14 cellular contexts compared by ENCODE assay signal in the genomic region with DNA sequence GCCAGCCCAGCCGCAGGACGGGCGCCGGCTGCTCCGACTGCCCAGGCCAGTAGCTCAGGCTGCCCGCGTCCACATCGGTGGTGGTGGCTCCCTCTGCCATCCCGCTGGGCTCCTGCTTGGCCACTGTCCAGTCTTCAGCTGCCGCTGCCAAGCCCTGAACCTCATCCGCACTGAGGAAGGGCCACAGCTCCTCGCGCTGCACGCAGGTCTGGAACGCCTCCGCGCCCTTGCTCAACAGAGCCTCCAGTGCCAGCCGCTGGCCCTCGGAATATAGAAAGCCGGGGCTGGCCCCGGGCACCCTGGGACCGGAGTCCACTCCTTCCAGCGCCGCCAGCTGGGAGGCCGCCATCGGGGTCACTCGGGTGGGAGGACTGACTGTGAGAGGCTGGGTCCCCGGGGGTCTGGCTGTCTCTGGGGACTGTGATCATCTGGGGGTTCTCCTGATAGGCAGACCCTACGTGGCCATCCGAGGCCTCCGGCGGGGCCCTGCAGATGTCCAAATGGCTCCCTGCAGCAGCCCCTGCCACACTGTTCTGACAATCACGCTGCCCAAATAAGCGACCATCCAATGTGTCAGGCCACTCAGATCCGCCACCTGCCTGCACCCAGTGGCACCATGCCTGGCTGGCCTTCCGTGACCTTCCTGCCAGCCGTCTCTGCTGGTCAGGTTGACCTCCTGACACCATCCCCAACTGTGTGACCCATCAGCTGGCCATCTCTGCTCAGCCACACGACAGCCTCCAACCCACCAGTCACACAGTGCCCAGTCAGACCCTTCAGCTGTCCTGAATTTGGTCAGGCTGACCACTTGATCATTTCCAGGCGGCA. TPM values are rescaled to one million over a fixed set of nuclear protein-coding genes. Genes with fewer than 3 reads are reported as not detected.
DNase-seq lines count a peak whose midpoint lies in the region; TF ChIP-seq lines count a peak whose summit lies in the region.
"Had no signal": no experiment of that assay in that cellular context is flagged by ENCODE, and none has a peak within 500 bp of the region (broad histone marks: within the 10 kb centered on the region; RNA-seq: fewer than 3 reads in every experiment).

No MANE protein-coding gene starts in this region.

- H4K5ac ChIP-seq in mesendoderm (ENCODE audit: low read length), result no peak overlapping the region

- H2BK15ac ChIP-seq in mesendoderm (replicated peaks; ENCODE audit: low read depth), result no peak overlapping the region

- intact Hi-C loops in colonic mucosa (cut with DNase I), result loop anchor here (10.0 kb wide), 1 partner anchor 288 kb away; a partner anchor contains a TSS

- H4K20me1 ChIP-seq in neural progenitor cell (ENCODE audit: low read depth) (peaks cover 41% of the 10 kb centered on the region), MM.1S (ENCODE audit: insufficient read depth, low read length) (peaks cover 28% of the 10 kb centered on the region)

- H3K79me1 ChIP-seq in mesendoderm (ENCODE audit: low read length), result peaks cover 11% of the 10 kb centered on the region

- DNase-seq in Ammon's horn (ENCODE audit: low spot score) (peak; percentile 69), colonic mucosa (peak; percentile 68), neural progenitor cell (ENCODE audit: low spot score) (no peak), cerebellar cortex (ENCODE audit: low spot score) (no peak), mesendoderm (no peak), MM.1S (no peak), NCI-H1930 (lab: John Stamatoyannopoulos, UW) (no peak)
- DNase-seq: activated CD4-positive, alpha-beta T cell treated with anti-CD3 and anti-CD28 coated beads for 1 hour; brain microvascular endothelial cell; heart left ventricle; natural killer cell; NCI-H187 treated with DMSO at 0.1 percent for 48 hours; PC-3 had no signal

- H3K4me1 ChIP-seq in HUES64 (ENCODE audit: insufficient read depth, low read length) (peaks cover 33% of the 10 kb centered on the region), colonic mucosa (peaks cover 17% of the 10 kb centered on the region), neural progenitor cell (peaks cover 41% of the 10 kb centered on the region), mesendoderm (ENCODE audit: control insufficient read depth, low read depth, low read length) (peaks cover 8% of the 10 kb centered on the region), MM.1S (ENCODE audit: low read length) (peaks cover 9% of the 10 kb centered on the region; the same call in 1 of the 2 replicates)

- H3F3A ChIP-seq in neural progenitor cell (ENCODE audit: low read depth), result peaks cover 47% of the 10 kb centered on the region
- H3F3A ChIP-seq in MM.1S (ENCODE audit: insufficient read depth, low read length), result peaks cover 32% of the 10 kb centered on the region

- peak overlapping the region; percentile 84; the same call in 1 of the 2 replicates for H3K9ac ChIP-seq in HUES64 (ENCODE audit: low read depth, low read length)
- peak overlapping the region; percentile 71 to 100 for H3K9ac ChIP-seq in colonic mucosa (ENCODE audit: low read depth in 2 of 2, low read length in 2 of 2)
- no peak overlapping the region for H3K9ac ChIP-seq in neural progenitor cell
- H3K9ac ChIP-seq in mesendoderm (ENCODE audit: low read length), result no peak overlapping the region
- no peak overlapping the region for H3K9ac ChIP-seq in MM.1S (ENCODE audit: low read length)

- no peak overlapping the region for H2BK5ac ChIP-seq in mesendoderm (ENCODE audit: low read length)

- peaks cover 25% of the 10 kb centered on the region for H3K4me1 Mint-ChIP-seq in neural progenitor cell

- H2AK5ac ChIP-seq in mesendoderm (ENCODE audit: low read length), result no peak overlapping the region

- no peak overlapping the region for H3K4me3 ChIP-seq in HUES64 (ENCODE audit: low read length)
- H3K4me3 ChIP-seq in colonic mucosa, result peak overlapping the region; percentile 51
- no peak overlapping the region for H3K4me3 ChIP-seq in neural progenitor cell
- no peak overlapping the region for H3K4me3 ChIP-seq in mesendoderm (ENCODE audit: low read length)
- no peak overlapping the region for H3K4me3 ChIP-seq in MM.1S (ENCODE audit: low read length)
- H3K4me3 ChIP-seq: heart left ventricle had no signal

- 96% methylated on average over 39 of the region's 39 CpGs for WGBS in HUES64
- WGBS in mesendoderm (ENCODE audit: extremely low coverage, insufficient coverage, low lambda C conversion rate), result no CpG with 5 or more reads among the region's 39 CpGs

- H3K27ac ChIP-seq in HUES64 (ENCODE audit: low read depth, low read length) (no peak overlapping the region; the same call in 1 of the 2 replicates), colonic mucosa (peak overlapping the region; percentile 93), neural progenitor cell (no peak overlapping the region), mesendoderm (ENCODE audit: low read depth, low read length) (no peak overlapping the region), MM.1S (ENCODE audit: low read length) (no peak overlapping the region)
- H3K27ac ChIP-seq: brain microvascular endothelial cell, heart left ventricle had no signal

- H3K79me2 ChIP-seq in neural progenitor cell (ENCODE audit: low read depth) (peaks cover 26% of the 10 kb centered on the region), mesendoderm (ENCODE audit: control insufficient read depth, insufficient read depth, low read length) (peaks cover 26% of the 10 kb centered on the region), MM.1S (ENCODE audit: low read length) (peaks cover 22% of the 10 kb centered on the region)

- H3K18ac ChIP-seq in mesendoderm (ENCODE audit: low read length), result no peak overlapping the region

- H4K8ac ChIP-seq in mesendoderm (ENCODE audit: low read depth, low read length), result no peak overlapping the region

- peak overlapping the region; percentile 95 for H3K27ac Mint-ChIP-seq in neural progenitor cell

- no peak overlapping the region for H3K23ac ChIP-seq in mesendoderm (ENCODE audit: low read length)

- no peak overlapping the region for H2BK120ac ChIP-seq in mesendoderm (ENCODE audit: low read depth, low read length)

- peak overlapping the region; percentile 72 for H3K4me3 Mint-ChIP-seq in neural progenitor cell
- H3K4me3 Mint-ChIP-seq: natural killer cell had no signal

- H3K9me3 Mint-ChIP-seq in neural progenitor cell, result no peaks in the 10 kb centered on the region
- H3K9me3 Mint-ChIP-seq: natural killer cell had no signal

- no peak overlapping the region for H3K4ac ChIP-seq in mesendoderm (ENCODE audit: low read depth, low read length)

- H3K9me2 ChIP-seq in MM.1S (replicated peaks; ENCODE audit: insufficient read depth, low read length), result no peaks in the 10 kb centered on the region

- H3K27me3 ChIP-seq in HUES64 (ENCODE audit: insufficient read depth, low read length) (no peaks in the 10 kb centered on the region), colonic mucosa (no peaks in the 10 kb centered on the region), neural progenitor cell (no peaks in the 10 kb centered on the region), mesendoderm (ENCODE audit: insufficient read depth, low read length, poor library complexity) (no peaks in the 10 kb centered on the region), MM.1S (replicated peaks; ENCODE audit: insufficient read depth, low read length) (no peaks in the 10 kb centered on the region)
- H3K27me3 ChIP-seq: brain microvascular endothelial cell, heart left ventricle had no signal

- peaks cover 11% of the 10 kb centered on the region for H3K36me3 Mint-ChIP-seq in neural progenitor cell
- H3K36me3 Mint-ChIP-seq: natural killer cell had no signal

- TF ChIP-seq CTCF in colonic mucosa (IDR thresholded peaks at IDR 0.05) (no peak), neural progenitor cell (IDR thresholded peaks at IDR 0.05) (no peak), MM.1S (IDR thresholded peaks at IDR 0.05; ENCODE audit: low read length) (no peak)

- H3K9me3 ChIP-seq in HUES64 (ENCODE audit: insufficient read depth, low read depth, low read length) (no peaks in the 10 kb centered on the region), colonic mucosa (no peaks in the 10 kb centered on the region), neural progenitor cell (ENCODE audit: low read depth) (no peaks in the 10 kb centered on the region), MM.1S (replicated peaks; ENCODE audit: insufficient read depth, low read length) (no peaks in the 10 kb centered on the region)
- H3K9me3 ChIP-seq: heart left ventricle had no signal

- H2AFZ ChIP-seq in neural progenitor cell (replicated peaks) (no peak overlapping the region), MM.1S (ENCODE audit: low read length) (no peak overlapping the region)

- H3K36me3 ChIP-seq in HUES64 (ENCODE audit: insufficient read depth, low read length), result peaks cover 33% of the 10 kb centered on the region
- peaks cover 4% of the 10 kb centered on the region for H3K36me3 ChIP-seq in colonic mucosa
- no peaks in the 10 kb centered on the region for H3K36me3 ChIP-seq in neural progenitor cell
- H3K36me3 ChIP-seq in mesendoderm (ENCODE audit: control insufficient read depth, insufficient read depth, low read length), result peaks cover 26% of the 10 kb centered on the region
- H3K36me3 ChIP-seq in MM.1S (replicated peaks; ENCODE audit: insufficient read depth, low read length), result peaks cover 19% of the 10 kb centered on the region

- H3K4me2 ChIP-seq in neural progenitor cell (no peak overlapping the region), mesendoderm (ENCODE audit: low read length) (no peak overlapping the region), MM.1S (ENCODE audit: low read depth, low read length) (no peak overlapping the region)

- H3K27me3 Mint-ChIP-seq in neural progenitor cell (ENCODE audit: insufficient read depth, low read depth), result peaks cover 4% of the 10 kb centered on the region

- no peak overlapping the region for H3K56ac ChIP-seq in mesendoderm (ENCODE audit: low read length)

RNA-seq across cellular contexts. Expression of a gene that starts 1.6 kb away (rescaled TPM):
- polyA plus RNA-seq in HUES64 (2013, experiment 1 of 2), result 1.1 TPM
- 1.3 TPM for polyA plus RNA-seq in HUES64 (2013, experiment 2 of 2)
- total RNA-seq in colonic mucosa (100 to 1,000 TPM; 150 to 198 TPM), neural progenitor cell (ENCODE audit: low replicate concordance) (0.06 and 2.6 TPM in 2 replicates)
- 1.4 TPM for polyA plus RNA-seq in mesendoderm (2013, experiment 1 of 2)
- polyA plus RNA-seq in mesendoderm (2013, experiment 2 of 2), result 1.7 TPM
- total RNA-seq: heart left ventricle had no signal

RNA-seq across cellular contexts. Expression of a gene that starts 5.7 kb away (rescaled TPM):
- polyA plus RNA-seq in HUES64 (2013, experiment 1 of 2), result 1,104 TPM
- polyA plus RNA-seq in HUES64 (2013, experiment 2 of 2), result 1,173 TPM
- total RNA-seq in colonic mucosa, result 1,000 to 10,000 TPM; 1,499 to 1,736 TPM
- total RNA-seq in neural progenitor cell (ENCODE audit: low replicate concordance), result 1,962 and 2,391 TPM in 2 replicates
- 1,890 TPM for polyA plus RNA-seq in mesendoderm (2013, experiment 1 of 2)
- 1,896 TPM for polyA plus RNA-seq in mesendoderm (2013, experiment 2 of 2)

RNA-seq across cellular contexts. Expression of a gene that starts 6.1 kb away (rescaled TPM):
- 34.3 TPM for polyA plus RNA-seq in HUES64 (2013, experiment 1 of 2)
- 32.1 TPM for polyA plus RNA-seq in HUES64 (2013, experiment 2 of 2)
- 10 to 100 TPM; 36.2 to 48.4 TPM for total RNA-seq in colonic mucosa
- total RNA-seq in neural progenitor cell (ENCODE audit: low replicate concordance), result 7.2 and 46.1 TPM in 2 replicates
- polyA plus RNA-seq in mesendoderm (2013, experiment 1 of 2), result 19.4 TPM
- polyA plus RNA-seq in mesendoderm (2013, experiment 2 of 2), result 20.6 TPM

RNA-seq across cellular contexts. Expression of a gene that starts 6.7 kb away (rescaled TPM):
- not detected for polyA plus RNA-seq in HUES64 (2013, experiment 1 of 2)
- not detected for polyA plus RNA-seq in HUES64 (2013, experiment 2 of 2)
- total RNA-seq in colonic mucosa, result under 1 TPM in 1 of 2 donors, not detected in 1; 0.27 TPM
- not detected in 2 replicates for total RNA-seq in neural progenitor cell (ENCODE audit: low replicate concordance)
- polyA plus RNA-seq in mesendoderm (2013, experiment 1 of 2), result not detected
- polyA plus RNA-seq in mesendoderm (2013, experiment 2 of 2), result not detected
- total RNA-seq: heart left ventricle, natural killer cell, PC-3 had no signal
- polyA plus RNA-seq: heart left ventricle had no signal

RNA-seq across cellular contexts. Expression of a gene that starts 23.9 kb away (rescaled TPM):
- polyA plus RNA-seq in HUES64 (2013, experiment 1 of 2), result 5.3 TPM
- polyA plus RNA-seq in HUES64 (2013, experiment 2 of 2), result 5.3 TPM
- 1 to 10 TPM; 4.7 to 8.9 TPM for total RNA-seq in colonic mucosa
- total RNA-seq in neural progenitor cell (ENCODE audit: low replicate concordance), result 7.4 and 10.3 TPM in 2 replicates
- polyA plus RNA-seq in mesendoderm (2013, experiment 1 of 2), result 2.0 TPM
- 1.9 TPM for polyA plus RNA-seq in mesendoderm (2013, experiment 2 of 2)

Comparison
In these comparisons a context has a peak if more than half of its experiments do, and no peak if none do; other contexts are left out.
1. DNase-seq: peak in Ammon's horn (single experiment) and colonic mucosa (single experiment); none in neural progenitor cell (single experiment), cerebellar cortex (single experiment), mesendoderm (single experiment), MM.1S (single experiment) and NCI-H1930 (0 of 2).
2. H3K9ac ChIP-seq: peak in HUES64 (single experiment) and colonic mucosa (2 of 2); none in neural progenitor cell (single experiment), mesendoderm (single experiment) and MM.1S (single experiment).
3. RNA of a gene that starts 1.6 kb away (total RNA-seq): 150 to 198 TPM in colonic mucosa; 0.06 to 2.6 TPM in neural progenitor cell; every median in the first group is over 10 times any median in the second.